14 cellular contexts compared by ENCODE assay signal in genomic region chr1:42646056-42646455, GRCh38.
"Had no signal": no experiment of that assay in that cellular context is flagged by ENCODE, and none has a peak within 500 bp of the region (broad histone marks: within the 10 kb centered on the region; RNA-seq: fewer than 3 reads in every experiment).

No MANE protein-coding gene starts in this region.

- DNase-seq: activated CD4-positive, alpha-beta T cell treated with anti-CD3 and anti-CD28 coated beads, Interleukin-2, amount 50 U/mL, for 48 hours; activated CD8-positive, alpha-beta memory T cell treated with anti-CD3 and anti-CD28 coated beads, Interleukin-2, amount 10 ng/mL, durations not matched to agents 7 days and 5 days; activated gamma-delta T cell; activated naive CD8-positive, alpha-beta T cell treated with anti-CD3 and anti-CD28 coated beads for 36 hours; activated T-cell treated with anti-CD3 and anti-CD28 coated beads, Interleukin-2, amount 50 U/mL, for 4 hours; anterior cingulate cortex; effector CD4-positive, alpha-beta T cell; mammary epithelial cell; mucosa of descending colon; naive thymus-derived CD8-positive, alpha-beta T cell; right cardiac atrium; thyroid gland had no signal

- ATAC-seq: activated CD4-positive, CD25-positive, alpha-beta regulatory T cell treated with anti-CD3 and anti-CD28 coated beads, Interleukin-2, amount 50 U/mL, for 24 hours; activated CD8-positive, alpha-beta memory T cell treated with anti-CD3 and anti-CD28 coated beads, Interleukin-2, amount 10 ng/mL, durations not matched to agents 7 days and 5 days; activated T-cell treated with anti-CD3 and anti-CD28 coated beads, Interleukin-2, amount 50 U/mL, for 4 hours; mucosa of descending colon; naive thymus-derived CD8-positive, alpha-beta T cell; right cardiac atrium had no signal

- H3K4me3 ChIP-seq: mucosa of descending colon, smooth muscle cell, thyroid gland had no signal
